In genomic region chr19:19452241-19453128, GRCh38 we compare ENCODE assay signal across 16 cellular contexts. TPM values are rescaled to one million over a fixed set of nuclear protein-coding genes. Genes with fewer than 3 reads are reported as not detected.
DNase-seq lines count a peak whose midpoint lies in the region; ATAC-seq and TF ChIP-seq lines count a peak whose summit lies in the region.
"Had no signal": no experiment of that assay in that cellular context is flagged by ENCODE, and none has a peak within 500 bp of the region (broad histone marks: within the 10 kb centered on the region; RNA-seq: fewer than 3 reads in every experiment).

No MANE protein-coding gene starts in this region.

- peaks cover 68% of the 10 kb centered on the region for H3K4me1 Mint-ChIP-seq in activated CD4-positive, alpha-beta T cell treated with anti-CD3 and anti-CD28 coated beads, Interleukin-2, amount 10 ng/mL, durations not matched to agents 7 days and 5 days
- H3K4me1 Mint-ChIP-seq in activated CD8-positive, alpha-beta T cell treated with anti-CD3 and anti-CD28 coated beads, Interleukin-2, amount 10 ng/mL, durations not matched to agents 7 days and 5 days (ENCODE audit: low read depth): peaks cover 78% of the 10 kb centered on the region

- H3K79me2 ChIP-seq in hepatocyte (peaks cover 98% of the 10 kb centered on the region), smooth muscle cell (ENCODE audit: low read depth) (peaks cover 100% of the 10 kb centered on the region)

- no peak overlapping the region for H2AFZ ChIP-seq in hepatocyte
- H2AFZ ChIP-seq in smooth muscle cell (ENCODE audit: low read depth): no peak overlapping the region

- H3K4me3 ChIP-seq in hepatocyte (no peak overlapping the region), smooth muscle cell (no peak overlapping the region)
- H3K4me3 ChIP-seq: lung, psoas muscle, thoracic aorta had no signal

- H3K4me2 ChIP-seq in hepatocyte (peak overlapping the region; percentile 37), smooth muscle cell (peak overlapping the region; percentile 57)

- no peak overlapping the region for H3K4me3 Mint-ChIP-seq in activated CD4-positive, alpha-beta T cell treated with anti-CD3 and anti-CD28 coated beads, Interleukin-2, amount 10 ng/mL, durations not matched to agents 7 days and 5 days
- no peak overlapping the region for H3K4me3 Mint-ChIP-seq in activated CD8-positive, alpha-beta T cell treated with anti-CD3 and anti-CD28 coated beads, Interleukin-2, amount 10 ng/mL, durations not matched to agents 7 days and 5 days

- no peak for ATAC-seq in activated CD8-positive, alpha-beta T cell treated with anti-CD3 and anti-CD28 coated beads, Interleukin-2, amount 10 ng/mL, durations not matched to agents 7 days and 5 days
- no peak for ATAC-seq in HG03175 (IDR thresholded peaks at IDR 0.05; ENCODE audit: unreplicated experiment)
- ATAC-seq: psoas muscle had no signal

- TF ChIP-seq CTCF in hepatocyte (IDR thresholded peaks at IDR 0.05; ENCODE audit: poor library complexity) (no peak), smooth muscle cell (IDR thresholded peaks at IDR 0.05; ENCODE audit: borderline replicate concordance, insufficient read depth, poor library complexity, severe bottlenecking) (no peak), GM13977 (IDR thresholded peaks at IDR 0.05; ENCODE audit: extremely low read depth, insufficient read depth, missing control alignments) (no peak)

- WGBS in hepatocyte (ENCODE audit: low lambda C conversion rate, missing lambda C conversion rate): 82% methylated on average over 11 of the region's 11 CpGs
- 93% methylated on average over 11 of the region's 11 CpGs for WGBS in smooth muscle cell (ENCODE audit: low lambda C conversion rate)

- CTCF ChIA-PET in activated CD4-positive, alpha-beta T cell treated with anti-CD3 and anti-CD28 coated beads, Interleukin-2, amount 10 ng/mL, durations not matched to agents 7 days and 5 days (lab: Charles Lee): no interaction called here
- CTCF ChIA-PET in activated CD8-positive, alpha-beta T cell treated with anti-CD3 and anti-CD28 coated beads, Interleukin-2, amount 10 ng/mL, durations not matched to agents 7 days and 5 days (lab: Charles Lee): interaction anchor here (1.0 to 3.9 kb wide), 3 partner anchors 7 to 38 kb away, joined by 3 to 18 read pairs (median 4); no protein-coding TSS in a partner anchor

- no peak overlapping the region for H3K9ac ChIP-seq in smooth muscle cell (ENCODE audit: low read depth)

- peaks cover 4% of the 10 kb centered on the region for H3F3A ChIP-seq in smooth muscle cell (ENCODE audit: low read depth)

- H4K20me1 ChIP-seq in hepatocyte (ENCODE audit: insufficient read depth, poor library complexity, severe bottlenecking) (peaks cover 71% of the 10 kb centered on the region), smooth muscle cell (ENCODE audit: low read depth) (peaks cover 97% of the 10 kb centered on the region)

- no peaks in the 10 kb centered on the region for H3K9me3 ChIP-seq in hepatocyte (ENCODE audit: low read depth)
- no peaks in the 10 kb centered on the region for H3K9me3 ChIP-seq in smooth muscle cell (replicated peaks; ENCODE audit: low read depth)
- H3K9me3 ChIP-seq: psoas muscle, thoracic aorta had no signal

- H3K27me3 ChIP-seq in hepatocyte (no peaks in the 10 kb centered on the region), smooth muscle cell (ENCODE audit: low read depth) (no peaks in the 10 kb centered on the region)

- peak overlapping the region; percentile 47 for H3K27ac Mint-ChIP-seq in activated CD4-positive, alpha-beta T cell treated with anti-CD3 and anti-CD28 coated beads, Interleukin-2, amount 10 ng/mL, durations not matched to agents 7 days and 5 days
- peak overlapping the region; percentile 74 for H3K27ac Mint-ChIP-seq in activated CD8-positive, alpha-beta T cell treated with anti-CD3 and anti-CD28 coated beads, Interleukin-2, amount 10 ng/mL, durations not matched to agents 7 days and 5 days

- H3K27ac ChIP-seq in hepatocyte (peak overlapping the region; percentile 68), smooth muscle cell (ENCODE audit: low read depth) (peak overlapping the region; percentile 85)
- H3K27ac ChIP-seq: psoas muscle, thoracic aorta had no signal

- H3K9me2 ChIP-seq in hepatocyte (replicated peaks; ENCODE audit: insufficient read depth): no peaks in the 10 kb centered on the region

- H3K4me1 ChIP-seq in hepatocyte (ENCODE audit: insufficient read depth) (peaks cover 21% of the 10 kb centered on the region), smooth muscle cell (ENCODE audit: low read depth) (no peaks in the 10 kb centered on the region)

- H3K36me3 ChIP-seq in hepatocyte (replicated peaks; ENCODE audit: insufficient read depth, low read depth) (no peaks in the 10 kb centered on the region), smooth muscle cell (ENCODE audit: low read depth) (no peaks in the 10 kb centered on the region)
- H3K36me3 ChIP-seq: thoracic aorta had no signal

- no peaks in the 10 kb centered on the region for H3K9me3 Mint-ChIP-seq in activated CD4-positive, alpha-beta T cell treated with anti-CD3 and anti-CD28 coated beads, Interleukin-2, amount 10 ng/mL, durations not matched to agents 7 days and 5 days
- H3K9me3 Mint-ChIP-seq in activated CD8-positive, alpha-beta T cell treated with anti-CD3 and anti-CD28 coated beads, Interleukin-2, amount 10 ng/mL, durations not matched to agents 7 days and 5 days (ENCODE audit: insufficient read depth): no peaks in the 10 kb centered on the region

- H3K36me3 Mint-ChIP-seq in activated CD4-positive, alpha-beta T cell treated with anti-CD3 and anti-CD28 coated beads, Interleukin-2, amount 10 ng/mL, durations not matched to agents 7 days and 5 days (ENCODE audit: low read depth): peaks cover 9% of the 10 kb centered on the region
- H3K36me3 Mint-ChIP-seq in activated CD8-positive, alpha-beta T cell treated with anti-CD3 and anti-CD28 coated beads, Interleukin-2, amount 10 ng/mL, durations not matched to agents 7 days and 5 days (ENCODE audit: low read depth): peaks cover 32% of the 10 kb centered on the region

- in situ Hi-C loops in GM13977 (cut with MboI; ENCODE audit: low pct_unique_long_range_greater_than_20kb, low sequenced_read_pairs, unreplicated experiment): no loop called here

- H3K27me3 Mint-ChIP-seq in activated CD4-positive, alpha-beta T cell treated with anti-CD3 and anti-CD28 coated beads, Interleukin-2, amount 10 ng/mL, durations not matched to agents 7 days and 5 days: no peaks in the 10 kb centered on the region
- H3K27me3 Mint-ChIP-seq in activated CD8-positive, alpha-beta T cell treated with anti-CD3 and anti-CD28 coated beads, Interleukin-2, amount 10 ng/mL, durations not matched to agents 7 days and 5 days (ENCODE audit: low read depth): no peaks in the 10 kb centered on the region

- POLR2A ChIA-PET in activated CD4-positive, alpha-beta T cell treated with anti-CD3 and anti-CD28 coated beads, Interleukin-2, amount 10 ng/mL, durations not matched to agents 7 days and 5 days (lab: Charles Lee): no interaction called here
- POLR2A ChIA-PET in activated CD8-positive, alpha-beta T cell treated with anti-CD3 and anti-CD28 coated beads, Interleukin-2, amount 10 ng/mL, durations not matched to agents 7 days and 5 days (lab: Charles Lee): interaction anchor here (0.8 to 2.0 kb wide), 2 partner anchors 8 to 37 kb away, joined by 4 to 12 read pairs; no protein-coding TSS in a partner anchor

- no peak for DNase-seq in activated CD4-positive, alpha-beta T cell treated with anti-CD3 and anti-CD28 coated beads, Interleukin-2, amount 10 ng/mL, durations not matched to agents 7 days and 5 days
- no peak for DNase-seq in activated CD4-positive, alpha-beta T cell treated with anti-CD3 and anti-CD28 coated beads, Interleukin-2, amount 50 U/mL, for 48 hours
- DNase-seq in activated CD8-positive, alpha-beta T cell treated with anti-CD3 and anti-CD28 coated beads, Interleukin-2, amount 10 ng/mL, durations not matched to agents 7 days and 5 days: no peak
- no peak for DNase-seq in hepatocyte (ENCODE audit: low spot score)
- DNase-seq in smooth muscle cell (lab: John Stamatoyannopoulos, UW; ENCODE audit: unreplicated experiment): no peak
- DNase-seq in GM13977 (ENCODE audit: low spot score): no peak
- DNase-seq in NCI-H1694 (lab: John Stamatoyannopoulos, UW): no peak
- DNase-seq: activated CD4-positive, CD25-positive, alpha-beta regulatory T cell; DMS153; effector CD4-positive, alpha-beta T cell; NCI-H1105; NCI-H526 treated with DMSO at 0.1 percent for 48 hours; psoas muscle had no signal

RNA-seq across cellular contexts. Expression of gene GATAD2A, which starts 47.0 kb away (rescaled TPM):
- 100 to 1,000 TPM; 122 to 135 TPM for total RNA-seq in activated CD4-positive, alpha-beta T cell treated with anti-CD3 and anti-CD28 coated beads, Interleukin-2, amount 10 ng/mL, durations not matched to agents 7 days and 5 days
- 100 to 1,000 TPM; 180 TPM for total RNA-seq in activated CD8-positive, alpha-beta T cell treated with anti-CD3 and anti-CD28 coated beads, Interleukin-2, amount 10 ng/mL, durations not matched to agents 7 days and 5 days
- total RNA-seq in hepatocyte: 28.0 and 35.7 TPM in 2 replicates
- polyA plus RNA-seq in hepatocyte: 31.4 and 35.3 TPM in 2 replicates
- 26.8 and 27.1 TPM in 2 replicates for total RNA-seq in smooth muscle cell
- polyA plus RNA-seq in smooth muscle cell: 27.0 and 38.3 TPM in 2 replicates
